ENCODE assay signal across 1 cellular context in the genomic region with DNA sequence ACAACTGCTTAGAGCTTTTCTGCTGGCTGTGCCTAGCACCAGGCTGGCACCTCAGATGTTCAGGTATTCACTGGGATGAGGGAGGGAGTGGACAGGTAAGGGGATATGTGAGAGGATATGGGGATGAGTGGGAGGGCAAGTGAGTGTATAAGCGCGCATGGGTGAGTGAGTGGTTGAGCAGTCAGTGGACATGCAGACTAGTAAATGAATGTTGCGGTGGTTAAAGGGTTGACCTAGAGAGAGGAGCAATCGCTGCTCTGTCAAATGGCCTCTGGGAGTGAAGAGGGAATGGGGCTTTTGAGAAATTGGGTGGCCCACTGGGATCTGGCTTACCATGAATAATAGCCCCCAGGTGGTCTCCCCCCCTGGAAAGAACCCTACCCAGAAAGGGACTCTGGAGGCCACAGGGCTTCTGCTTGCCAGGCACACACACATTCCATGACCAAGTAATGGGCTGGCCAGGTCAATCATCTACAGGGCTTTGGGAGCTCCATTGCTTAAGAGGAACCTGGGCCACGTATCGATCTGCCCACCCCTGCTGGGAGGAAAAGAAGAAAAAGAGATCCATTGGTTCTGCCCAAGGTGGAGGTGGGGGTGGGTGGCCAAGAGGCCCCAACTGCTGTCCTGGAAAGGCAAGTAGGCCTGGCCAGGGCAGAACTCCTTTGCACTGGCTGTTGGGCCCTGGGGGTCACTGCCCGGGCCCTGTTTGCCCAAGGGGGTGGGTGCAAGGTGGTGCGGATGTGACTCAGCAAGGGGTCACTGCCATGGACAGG.
TF ChIP-seq lines count a peak whose summit lies in the region.

No MANE protein-coding gene starts in this region.

TF ChIP-seq in GM23338, 12 proteins besides CTCF, POLR2A, EP300 and RAD21:
- no peak for TF ChIP-seq EZH2 (IDR thresholded peaks at IDR 0.05; ENCODE audit: low read depth, unreplicated experiment)
- TF ChIP-seq, protein P1, sequence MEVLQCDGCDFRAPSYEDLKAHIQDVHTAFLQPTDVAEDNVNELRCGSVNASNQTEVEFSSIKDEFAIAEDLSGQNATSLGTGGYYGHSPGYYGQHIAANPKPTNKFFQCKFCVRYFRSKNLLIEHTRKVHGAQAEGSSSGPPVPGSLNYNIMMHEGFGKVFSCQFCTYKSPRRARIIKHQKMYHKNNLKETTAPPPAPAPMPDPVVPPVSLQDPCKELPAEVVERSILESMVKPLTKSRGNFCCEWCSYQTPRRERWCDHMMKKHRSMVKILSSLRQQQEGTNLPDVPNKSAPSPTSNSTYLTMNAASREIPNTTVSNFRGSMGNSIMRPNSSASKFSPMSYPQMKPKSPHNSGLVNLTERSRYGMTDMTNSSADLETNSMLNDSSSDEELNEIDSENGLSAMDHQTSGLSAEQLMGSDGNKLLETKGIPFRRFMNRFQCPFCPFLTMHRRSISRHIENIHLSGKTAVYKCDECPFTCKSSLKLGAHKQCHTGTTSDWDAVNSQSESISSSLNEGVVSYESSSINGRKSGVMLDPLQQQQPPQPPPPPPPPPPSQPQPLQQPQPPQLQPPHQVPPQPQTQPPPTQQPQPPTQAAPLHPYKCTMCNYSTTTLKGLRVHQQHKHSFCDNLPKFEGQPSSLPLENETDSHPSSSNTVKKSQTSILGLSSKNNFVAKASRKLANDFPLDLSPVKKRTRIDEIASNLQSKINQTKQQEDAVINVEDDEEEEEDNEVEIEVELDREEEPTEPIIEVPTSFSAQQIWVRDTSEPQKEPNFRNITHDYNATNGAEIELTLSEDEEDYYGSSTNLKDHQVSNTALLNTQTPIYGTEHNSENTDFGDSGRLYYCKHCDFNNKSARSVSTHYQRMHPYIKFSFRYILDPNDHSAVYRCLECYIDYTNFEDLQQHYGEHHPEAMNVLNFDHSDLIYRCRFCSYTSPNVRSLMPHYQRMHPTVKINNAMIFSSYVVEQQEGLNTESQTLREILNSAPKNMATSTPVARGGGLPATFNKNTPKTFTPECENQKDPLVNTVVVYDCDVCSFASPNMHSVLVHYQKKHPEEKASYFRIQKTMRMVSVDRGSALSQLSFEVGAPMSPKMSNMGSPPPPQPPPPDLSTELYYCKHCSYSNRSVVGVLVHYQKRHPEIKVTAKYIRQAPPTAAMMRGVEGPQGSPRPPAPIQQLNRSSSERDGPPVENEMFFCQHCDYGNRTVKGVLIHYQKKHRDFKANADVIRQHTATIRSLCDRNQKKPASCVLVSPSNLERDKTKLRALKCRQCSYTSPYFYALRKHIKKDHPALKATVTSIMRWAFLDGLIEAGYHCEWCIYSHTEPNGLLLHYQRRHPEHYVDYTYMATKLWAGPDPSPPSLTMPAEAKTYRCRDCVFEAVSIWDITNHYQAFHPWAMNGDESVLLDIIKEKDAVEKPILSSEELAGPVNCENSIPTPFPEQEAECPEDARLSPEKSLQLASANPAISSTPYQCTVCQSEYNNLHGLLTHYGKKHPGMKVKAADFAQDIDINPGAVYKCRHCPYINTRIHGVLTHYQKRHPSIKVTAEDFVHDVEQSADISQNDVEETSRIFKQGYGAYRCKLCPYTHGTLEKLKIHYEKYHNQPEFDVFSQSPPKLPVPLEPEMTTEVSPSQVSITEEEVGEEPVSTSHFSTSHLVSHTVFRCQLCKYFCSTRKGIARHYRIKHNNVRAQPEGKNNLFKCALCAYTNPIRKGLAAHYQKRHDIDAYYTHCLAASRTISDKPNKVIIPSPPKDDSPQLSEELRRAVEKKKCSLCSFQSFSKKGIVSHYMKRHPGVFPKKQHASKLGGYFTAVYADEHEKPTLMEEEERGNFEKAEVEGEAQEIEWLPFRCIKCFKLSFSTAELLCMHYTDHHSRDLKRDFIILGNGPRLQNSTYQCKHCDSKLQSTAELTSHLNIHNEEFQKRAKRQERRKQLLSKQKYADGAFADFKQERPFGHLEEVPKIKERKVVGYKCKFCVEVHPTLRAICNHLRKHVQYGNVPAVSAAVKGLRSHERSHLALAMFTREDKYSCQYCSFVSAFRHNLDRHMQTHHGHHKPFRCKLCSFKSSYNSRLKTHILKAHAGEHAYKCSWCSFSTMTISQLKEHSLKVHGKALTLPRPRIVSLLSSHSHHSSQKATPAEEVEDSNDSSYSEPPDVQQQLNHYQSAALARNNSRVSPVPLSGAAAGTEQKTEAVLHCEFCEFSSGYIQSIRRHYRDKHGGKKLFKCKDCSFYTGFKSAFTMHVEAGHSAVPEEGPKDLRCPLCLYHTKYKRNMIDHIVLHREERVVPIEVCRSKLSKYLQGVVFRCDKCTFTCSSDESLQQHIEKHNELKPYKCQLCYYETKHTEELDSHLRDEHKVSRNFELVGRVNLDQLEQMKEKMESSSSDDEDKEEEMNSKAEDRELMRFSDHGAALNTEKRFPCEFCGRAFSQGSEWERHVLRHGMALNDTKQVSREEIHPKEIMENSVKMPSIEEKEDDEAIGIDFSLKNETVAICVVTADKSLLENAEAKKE (CRISPR knock-in tag; IDR thresholded peaks at IDR 0.05) = no peak
- TF ChIP-seq, protein P2, sequence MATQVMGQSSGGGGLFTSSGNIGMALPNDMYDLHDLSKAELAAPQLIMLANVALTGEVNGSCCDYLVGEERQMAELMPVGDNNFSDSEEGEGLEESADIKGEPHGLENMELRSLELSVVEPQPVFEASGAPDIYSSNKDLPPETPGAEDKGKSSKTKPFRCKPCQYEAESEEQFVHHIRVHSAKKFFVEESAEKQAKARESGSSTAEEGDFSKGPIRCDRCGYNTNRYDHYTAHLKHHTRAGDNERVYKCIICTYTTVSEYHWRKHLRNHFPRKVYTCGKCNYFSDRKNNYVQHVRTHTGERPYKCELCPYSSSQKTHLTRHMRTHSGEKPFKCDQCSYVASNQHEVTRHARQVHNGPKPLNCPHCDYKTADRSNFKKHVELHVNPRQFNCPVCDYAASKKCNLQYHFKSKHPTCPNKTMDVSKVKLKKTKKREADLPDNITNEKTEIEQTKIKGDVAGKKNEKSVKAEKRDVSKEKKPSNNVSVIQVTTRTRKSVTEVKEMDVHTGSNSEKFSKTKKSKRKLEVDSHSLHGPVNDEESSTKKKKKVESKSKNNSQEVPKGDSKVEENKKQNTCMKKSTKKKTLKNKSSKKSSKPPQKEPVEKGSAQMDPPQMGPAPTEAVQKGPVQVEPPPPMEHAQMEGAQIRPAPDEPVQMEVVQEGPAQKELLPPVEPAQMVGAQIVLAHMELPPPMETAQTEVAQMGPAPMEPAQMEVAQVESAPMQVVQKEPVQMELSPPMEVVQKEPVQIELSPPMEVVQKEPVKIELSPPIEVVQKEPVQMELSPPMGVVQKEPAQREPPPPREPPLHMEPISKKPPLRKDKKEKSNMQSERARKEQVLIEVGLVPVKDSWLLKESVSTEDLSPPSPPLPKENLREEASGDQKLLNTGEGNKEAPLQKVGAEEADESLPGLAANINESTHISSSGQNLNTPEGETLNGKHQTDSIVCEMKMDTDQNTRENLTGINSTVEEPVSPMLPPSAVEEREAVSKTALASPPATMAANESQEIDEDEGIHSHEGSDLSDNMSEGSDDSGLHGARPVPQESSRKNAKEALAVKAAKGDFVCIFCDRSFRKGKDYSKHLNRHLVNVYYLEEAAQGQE (IDR thresholded peaks at IDR 0.05; ENCODE audit: unreplicated experiment) = no peak
- TF ChIP-seq ZNF331 (CRISPR knock-in tag; IDR thresholded peaks at IDR 0.05; ENCODE audit: low read depth) = no peak
- no peak for TF ChIP-seq CREB1 (CRISPR knock-in tag; IDR thresholded peaks at IDR 0.05; ENCODE audit: low read depth)
- no peak for TF ChIP-seq STAT1 (IDR thresholded peaks at IDR 0.05; ENCODE audit: unreplicated experiment)
- TF ChIP-seq, protein P3, sequence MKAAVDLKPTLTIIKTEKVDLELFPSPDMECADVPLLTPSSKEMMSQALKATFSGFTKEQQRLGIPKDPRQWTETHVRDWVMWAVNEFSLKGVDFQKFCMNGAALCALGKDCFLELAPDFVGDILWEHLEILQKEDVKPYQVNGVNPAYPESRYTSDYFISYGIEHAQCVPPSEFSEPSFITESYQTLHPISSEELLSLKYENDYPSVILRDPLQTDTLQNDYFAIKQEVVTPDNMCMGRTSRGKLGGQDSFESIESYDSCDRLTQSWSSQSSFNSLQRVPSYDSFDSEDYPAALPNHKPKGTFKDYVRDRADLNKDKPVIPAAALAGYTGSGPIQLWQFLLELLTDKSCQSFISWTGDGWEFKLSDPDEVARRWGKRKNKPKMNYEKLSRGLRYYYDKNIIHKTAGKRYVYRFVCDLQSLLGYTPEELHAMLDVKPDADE (IDR thresholded peaks at IDR 0.05) = no peak
- no peak for TF ChIP-seq POLR2AphosphoS5 (IDR thresholded peaks at IDR 0.05; ENCODE audit: low read depth)
- TF ChIP-seq NANOG (IDR thresholded peaks at IDR 0.05; ENCODE audit: borderline replicate concordance) = no peak
- TF ChIP-seq EZH2phosphoT487 (IDR thresholded peaks at IDR 0.05; ENCODE audit: unreplicated experiment) = no peak
- TF ChIP-seq ZNF114 (CRISPR knock-in tag; IDR thresholded peaks at IDR 0.05) = no peak
- TF ChIP-seq JUNB (IDR thresholded peaks at IDR 0.05; ENCODE audit: unreplicated experiment) = no peak
TF ChIP-seq in GM23338: peak in this region for 0.
